12 cellular contexts compared by ENCODE assay signal in the genomic region with DNA sequence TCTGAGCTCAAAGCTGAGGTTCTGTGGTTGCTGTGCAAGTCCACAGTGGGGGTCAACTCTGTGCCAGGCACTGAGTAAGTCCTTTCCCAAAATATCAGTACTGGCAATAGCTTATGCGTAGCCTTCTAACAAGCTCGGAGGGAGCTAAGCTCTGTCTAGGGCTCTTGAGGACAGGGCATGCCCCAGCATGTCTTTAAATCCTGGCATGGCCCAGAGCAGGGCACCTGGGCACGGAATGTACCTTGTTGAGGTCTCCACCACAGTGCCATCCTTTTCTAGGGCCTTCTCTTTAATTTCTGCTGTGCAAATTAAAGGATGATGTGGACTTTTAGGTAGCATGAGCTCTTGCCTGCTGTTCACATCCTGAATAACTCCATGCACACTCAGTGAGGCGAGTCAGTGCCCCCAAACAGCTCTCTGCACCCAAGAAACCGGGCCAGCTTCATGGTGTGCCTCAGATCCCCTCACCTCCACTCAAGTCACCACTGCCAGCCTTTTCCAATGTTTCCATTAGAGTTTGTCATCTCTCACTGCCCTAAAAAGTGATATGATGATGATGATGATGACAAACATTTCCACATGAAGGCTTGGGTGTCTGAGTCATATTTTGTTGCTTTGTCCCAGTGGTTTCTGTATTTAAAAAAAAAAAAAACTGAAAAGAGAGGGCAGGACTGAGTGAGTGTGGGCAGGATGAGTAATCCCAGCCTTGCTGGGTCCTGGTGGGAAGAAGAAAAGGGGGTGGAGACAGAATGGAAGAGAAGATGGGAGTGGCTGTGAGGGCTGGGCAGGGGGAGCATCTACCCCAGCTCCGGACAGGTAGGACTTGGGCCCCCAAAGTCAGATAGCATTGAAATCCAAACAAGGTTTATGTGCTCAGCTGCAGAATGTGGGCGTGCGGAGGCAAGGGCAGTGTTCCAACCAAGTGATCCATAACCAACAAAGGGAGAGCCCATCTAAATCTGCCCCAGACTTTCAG.
DNase-seq lines count a peak whose midpoint lies in the region; ATAC-seq, FAIRE-seq and TF ChIP-seq lines count a peak whose summit lies in the region.
"Had no signal": no experiment of that assay in that cellular context is flagged by ENCODE, and none has a peak within 500 bp of the region (broad histone marks: within the 10 kb centered on the region; RNA-seq: fewer than 3 reads in every experiment).

No MANE protein-coding gene starts in this region.

- H3K27ac Mint-ChIP-seq in CD8-positive, alpha-beta T cell = no peak overlapping the region
- H3K27ac Mint-ChIP-seq: activated naive CD4-positive, alpha-beta T cell treated with anti-CD3 and anti-CD28 coated beads, Interleukin-2, amount 50 U/mL, for 24 hours; CD8-positive, alpha-beta memory T cell; T-cell had no signal

- H3K4me3 ChIP-seq in CD8-positive, alpha-beta T cell (ENCODE audit: low read depth, low read length) = no peak overlapping the region

- no peak overlapping the region for H3K4me3 Mint-ChIP-seq in CD8-positive, alpha-beta T cell
- H3K4me3 Mint-ChIP-seq: activated naive CD4-positive, alpha-beta T cell treated with anti-CD3 and anti-CD28 coated beads, Interleukin-2, amount 50 U/mL, for 24 hours; CD8-positive, alpha-beta memory T cell; T-cell had no signal

- TF ChIP-seq CTCF in CD8-positive, alpha-beta T cell (IDR thresholded peaks at IDR 0.05) = no peak

- DNase-seq in ACHN = peak; percentile 82
- DNase-seq in HTR-8/SVneo (ENCODE audit: insufficient read length, low spot score) = peak; percentile 68
- DNase-seq in amniotic epithelial cell (ENCODE audit: low read depth) = peak; percentile 89
- DNase-seq in kidney tubule cell (ENCODE audit: low spot score) = peak; percentile 95
- DNase-seq in NCI-H2171 (lab: John Stamatoyannopoulos, UW) = no peak
- DNase-seq in CD8-positive, alpha-beta T cell = no peak
- no peak for DNase-seq in islet precursor cell
- DNase-seq: CD8-positive, alpha-beta memory T cell; T-cell had no signal

- no peaks in the 10 kb centered on the region for H3K27me3 ChIP-seq in CD8-positive, alpha-beta T cell (ENCODE audit: insufficient read depth, low read length)

- no peaks in the 10 kb centered on the region for H3K36me3 Mint-ChIP-seq in CD8-positive, alpha-beta T cell
- H3K36me3 Mint-ChIP-seq: activated naive CD4-positive, alpha-beta T cell treated with anti-CD3 and anti-CD28 coated beads, Interleukin-2, amount 50 U/mL, for 24 hours; CD8-positive, alpha-beta memory T cell; T-cell had no signal

- POLR2A ChIA-PET in CD8-positive, alpha-beta T cell (lab: Charles Lee) = no interaction called here

- H3K9me3 ChIP-seq in CD8-positive, alpha-beta T cell (ENCODE audit: low read length) = no peaks in the 10 kb centered on the region

- H3K27ac ChIP-seq in CD8-positive, alpha-beta T cell (ENCODE audit: low read depth, low read length) = no peak overlapping the region

- CTCF ChIA-PET in CD8-positive, alpha-beta T cell (lab: Charles Lee) = no interaction called here

- peaks cover 7% of the 10 kb centered on the region for H3K27me3 Mint-ChIP-seq in CD8-positive, alpha-beta T cell (ENCODE audit: low read depth)
- H3K27me3 Mint-ChIP-seq: activated naive CD4-positive, alpha-beta T cell treated with anti-CD3 and anti-CD28 coated beads, Interleukin-2, amount 50 U/mL, for 24 hours had no signal

- FAIRE-seq in HTR-8/SVneo (lab: Jason Lieb, UNC) = no peak
- FAIRE-seq: islet of Langerhans had no signal

- H3K36me3 ChIP-seq in CD8-positive, alpha-beta T cell (ENCODE audit: insufficient read depth, low read length) = no peaks in the 10 kb centered on the region

- no peaks in the 10 kb centered on the region for H3K9me3 Mint-ChIP-seq in CD8-positive, alpha-beta T cell
- H3K9me3 Mint-ChIP-seq: activated naive CD4-positive, alpha-beta T cell treated with anti-CD3 and anti-CD28 coated beads, Interleukin-2, amount 50 U/mL, for 24 hours; T-cell had no signal

- H3K4me1 ChIP-seq in CD8-positive, alpha-beta T cell (ENCODE audit: insufficient read depth, low read length) = no peaks in the 10 kb centered on the region

- in situ Hi-C loops in ACHN (cut with HindIII; ENCODE audit: low pct_ligation_motif_present, low pct_unique_long_range_greater_than_20kb, low sequenced_read_pairs) = no loop called here

- intact Hi-C loops in CD8-positive, alpha-beta T cell (cut with DNase I, micrococcal nuclease) = no loop called here

- ATAC-seq in HG02588 (IDR thresholded peaks at IDR 0.05; ENCODE audit: unreplicated experiment) = no peak
- ATAC-seq in CD8-positive, alpha-beta T cell = no peak
- ATAC-seq: T-cell had no signal

- H3K4me1 Mint-ChIP-seq in CD8-positive, alpha-beta T cell (ENCODE audit: low read depth) = no peaks in the 10 kb centered on the region
- H3K4me1 Mint-ChIP-seq: activated naive CD4-positive, alpha-beta T cell treated with anti-CD3 and anti-CD28 coated beads, Interleukin-2, amount 50 U/mL, for 24 hours; CD8-positive, alpha-beta memory T cell; T-cell had no signal

Comparison
In these comparisons a context has a peak if more than half of its experiments do, and no peak if none do; other contexts are left out.
1. DNase-seq: peak in ACHN (single experiment), HTR-8/SVneo (single experiment), amniotic epithelial cell (single experiment) and kidney tubule cell (single experiment); none in NCI-H2171 (single experiment), CD8-positive, alpha-beta T cell (0 of 7) and islet precursor cell (single experiment).